32 cellular contexts compared by ENCODE assay signal in the genomic region with DNA sequence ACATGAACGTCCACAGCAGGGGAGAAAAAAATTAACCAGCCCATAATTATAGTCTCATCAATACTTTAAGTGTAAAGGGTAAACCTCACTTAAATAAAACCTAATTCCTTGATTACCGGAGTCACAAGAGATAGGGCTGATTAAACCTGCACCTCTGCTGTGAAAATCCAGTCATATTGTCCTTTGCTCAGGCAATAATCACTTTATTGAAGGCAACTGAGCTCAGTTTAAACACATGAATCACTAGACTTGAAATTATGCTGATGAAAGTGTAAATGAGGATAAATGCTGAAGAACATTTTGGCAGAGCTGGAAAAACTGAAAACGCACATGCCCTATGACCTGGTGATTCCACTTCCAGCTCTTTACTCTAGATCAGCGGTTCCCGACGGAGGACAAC. TPM values are rescaled to one million over a fixed set of nuclear protein-coding genes. Genes with fewer than 3 reads are reported as not detected.
"Had no signal": no experiment of that assay in that cellular context is flagged by ENCODE, and none has a peak within 500 bp of the region (broad histone marks: within the 10 kb centered on the region; RNA-seq: fewer than 3 reads in every experiment).

No MANE protein-coding gene starts in this region.

- ATAC-seq: activated CD4-positive, CD25-positive, alpha-beta regulatory T cell treated with anti-CD3 and anti-CD28 coated beads, Interleukin-2, amount 50 U/mL, for 24 hours; activated CD8-positive, alpha-beta T cell treated with anti-CD3 and anti-CD28 coated beads for 36 hours; activated T-cell treated with anti-CD3 and anti-CD28 coated beads, Interleukin-2, amount 50 U/mL, for 4 hours; activated T-helper 17 cell treated with anti-CD3 and anti-CD28 coated beads, Interleukin-2, amount 50 U/mL, for 72 hours; esophagus mucosa; T-helper 17 cell had no signal

- H3K36me3 ChIP-seq: brain microvascular endothelial cell, WERI-Rb-1 had no signal

- DNase-seq: activated B cell treated with CpG ODN at 0.5 μM for 24 hours; activated CD4-positive, alpha-beta T cell treated with anti-CD3 and anti-CD28 coated beads for 48 hours; activated CD4-positive, alpha-beta T cell treated with anti-CD3 and anti-CD28 coated beads, Interleukin-2, amount 50 U/mL, for 1 hour; activated CD4-positive, alpha-beta T cell treated with anti-CD3 and anti-CD28 coated beads, Interleukin-2, amount 50 U/mL, for 48 hours; activated CD8-positive, alpha-beta memory T cell treated with anti-CD3 and anti-CD28 coated beads for 24 hours; activated CD8-positive, alpha-beta T cell treated with anti-CD3 and anti-CD28 coated beads for 36 hours; activated effector memory CD4-positive, alpha-beta T cell treated with Interleukin-2 at 50 U/mL for 16 hours; activated gamma-delta T cell treated with Interleukin-2 at 50 U/mL for 16 hours; activated naive CD4-positive, alpha-beta T cell treated with anti-CD3 and anti-CD28 coated beads, Interleukin-2, amount 50 U/mL, for 16 hours; activated naive CD4-positive, alpha-beta T cell treated with Interleukin-2 at 50 U/mL for 16 hours; activated T-cell treated with anti-CD3 and anti-CD28 coated beads, Interleukin-2, amount 50 U/mL, for 4 hours; amniotic stem cell; anterior cingulate cortex; brain microvascular endothelial cell; dorsolateral prefrontal cortex; effector memory CD4-positive, alpha-beta T cell; endodermal cell; foreskin fibroblast; head of caudate nucleus; T-helper 17 cell; T1000; WERI-Rb-1 had no signal

- H3K36me3 Mint-ChIP-seq: activated naive CD8-positive, alpha-beta T cell had no signal

- H3K27ac Mint-ChIP-seq: activated B cell treated with CpG ODN at 0.5 μM for 24 hours; activated CD8-positive, alpha-beta T cell treated with anti-CD3 and anti-CD28 coated beads for 36 hours; activated naive CD8-positive, alpha-beta T cell; activated T-helper 17 cell treated with anti-CD3 and anti-CD28 coated beads, Interleukin-2, amount 50 U/mL, for 72 hours; dendritic cell treated with granulocyte-macrophage colony-stimulating factor and Interleukin-4, amounts not matched to agents 40 ng/mL and 50 ng/mL, for 4 days; endodermal cell; T-helper 17 cell; T-helper 2 cell treated with Interferon-gamma antibody and Interleukin-4, amounts not matched to agents 5 μg/mL and 100 μg/mL, for 36 hours had no signal

- H3K4me1 Mint-ChIP-seq: activated T-helper 17 cell treated with anti-CD3 and anti-CD28 coated beads, Interleukin-2, amount 50 U/mL, for 72 hours; central memory CD8-positive, alpha-beta T cell; endodermal cell had no signal

- H3K4me3 ChIP-seq: coronary artery, dorsolateral prefrontal cortex had no signal

- H3K9me3 Mint-ChIP-seq: activated B cell treated with CpG ODN at 0.5 μM for 24 hours; activated T-cell treated with anti-CD3 and anti-CD28 coated beads, Interleukin-2, amount 50 U/mL, for 4 hours; activated T-helper 17 cell treated with anti-CD3 and anti-CD28 coated beads, Interleukin-2, amount 50 U/mL, for 72 hours; central memory CD8-positive, alpha-beta T cell; dendritic cell treated with granulocyte-macrophage colony-stimulating factor and Interleukin-4, amounts not matched to agents 40 ng/mL and 50 ng/mL, for 4 days; T-helper 2 cell treated with Interferon-gamma antibody and Interleukin-4, amounts not matched to agents 5 μg/mL and 100 μg/mL, for 36 hours had no signal

- H3K27me3 ChIP-seq: dorsolateral prefrontal cortex had no signal

- H3K27ac ChIP-seq: brain microvascular endothelial cell, coronary artery, dorsolateral prefrontal cortex, WERI-Rb-1 had no signal

- H3K4me3 Mint-ChIP-seq: activated B cell treated with CpG ODN at 0.5 μM for 24 hours; activated CD8-positive, alpha-beta T cell treated with anti-CD3 and anti-CD28 coated beads for 36 hours; activated naive CD8-positive, alpha-beta T cell; activated T-cell treated with anti-CD3 and anti-CD28 coated beads, Interleukin-2, amount 50 U/mL, for 4 hours; activated T-helper 17 cell treated with anti-CD3 and anti-CD28 coated beads, Interleukin-2, amount 50 U/mL, for 72 hours; central memory CD8-positive, alpha-beta T cell; dendritic cell treated with granulocyte-macrophage colony-stimulating factor and Interleukin-4, amounts not matched to agents 40 ng/mL and 50 ng/mL, for 4 days; endodermal cell; T-helper 17 cell; T-helper 2 cell treated with Interferon-gamma antibody and Interleukin-4, amounts not matched to agents 5 μg/mL and 100 μg/mL, for 36 hours had no signal

RNA-seq across cellular contexts. Expression of a gene that starts 6.7 kb away (rescaled TPM):
- total RNA-seq: activated CD8-positive, alpha-beta T cell treated with anti-CD3 and anti-CD28 coated beads for 36 hours; activated T-cell treated with anti-CD3 and anti-CD28 coated beads, Interleukin-2, amount 50 U/mL, for 4 hours; activated T-helper 17 cell treated with anti-CD3 and anti-CD28 coated beads, Interleukin-2, amount 50 U/mL, for 72 hours; bronchial epithelial cell; epithelial cell of proximal tubule had no signal
